ENCODE assay signal across 1 cellular context in genomic region chr6:24981385-24981758, GRCh38.
TF ChIP-seq lines count a peak whose summit lies in the region.

No MANE protein-coding gene starts in this region.

TF ChIP-seq in SK-N-SH treated with all-trans-retinoic acid at 6 μM for 48 hours, 23 proteins besides CTCF, POLR2A, EP300 and RAD21 (continued from another document):
- no peak for TF ChIP-seq TSHZ2 (CRISPR knock-in tag; IDR thresholded peaks at IDR 0.05)
- no peak for TF ChIP-seq BACH2 (CRISPR knock-in tag; IDR thresholded peaks at IDR 0.05; ENCODE audit: borderline replicate concordance)
- TF ChIP-seq ESRRG (CRISPR knock-in tag; IDR thresholded peaks at IDR 0.05) = no peak
- TF ChIP-seq, protein P1, sequence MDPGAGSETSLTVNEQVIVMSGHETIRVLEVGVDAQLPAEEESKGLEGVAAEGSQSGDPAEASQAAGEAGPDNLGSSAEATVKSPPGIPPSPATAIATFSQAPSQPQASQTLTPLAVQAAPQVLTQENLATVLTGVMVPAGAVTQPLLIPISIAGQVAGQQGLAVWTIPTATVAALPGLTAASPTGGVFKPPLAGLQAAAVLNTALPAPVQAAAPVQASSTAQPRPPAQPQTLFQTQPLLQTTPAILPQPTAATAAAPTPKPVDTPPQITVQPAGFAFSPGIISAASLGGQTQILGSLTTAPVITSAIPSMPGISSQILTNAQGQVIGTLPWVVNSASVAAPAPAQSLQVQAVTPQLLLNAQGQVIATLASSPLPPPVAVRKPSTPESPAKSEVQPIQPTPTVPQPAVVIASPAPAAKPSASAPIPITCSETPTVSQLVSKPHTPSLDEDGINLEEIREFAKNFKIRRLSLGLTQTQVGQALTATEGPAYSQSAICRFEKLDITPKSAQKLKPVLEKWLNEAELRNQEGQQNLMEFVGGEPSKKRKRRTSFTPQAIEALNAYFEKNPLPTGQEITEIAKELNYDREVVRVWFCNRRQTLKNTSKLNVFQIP (CRISPR knock-in tag; IDR thresholded peaks at IDR 0.05; ENCODE audit: borderline replicate concordance, low read depth) = no peak
- TF ChIP-seq ZNF70 (CRISPR knock-in tag; IDR thresholded peaks at IDR 0.05) = no peak
- TF ChIP-seq ARNTL (CRISPR knock-in tag; IDR thresholded peaks at IDR 0.05; ENCODE audit: borderline replicate concordance, low read depth) = no peak
- no peak for TF ChIP-seq PATZ1 (CRISPR knock-in tag; IDR thresholded peaks at IDR 0.05; ENCODE audit: borderline replicate concordance)
- TF ChIP-seq SNAI2 (CRISPR knock-in tag; IDR thresholded peaks at IDR 0.05) = no peak
